In the genomic region with DNA sequence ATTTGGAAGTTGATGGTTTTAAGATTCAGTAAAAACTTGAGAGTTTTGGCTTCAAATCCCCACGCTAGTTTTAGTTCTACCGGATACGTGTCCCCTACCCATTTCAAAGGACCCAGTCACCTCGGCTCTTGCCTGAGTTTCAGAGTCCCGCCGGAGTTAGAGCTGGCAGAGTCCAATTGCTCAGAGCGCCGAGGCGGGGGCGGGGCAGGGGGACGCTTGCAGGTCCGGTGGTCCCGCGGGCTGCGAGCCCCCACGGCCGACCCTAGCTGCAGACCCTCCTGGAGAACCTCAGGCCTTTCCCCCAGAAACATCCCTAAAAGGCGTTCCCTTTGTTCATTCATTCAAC, we compare ENCODE assay signal across 8 cellular contexts. TPM values are rescaled to one million over a fixed set of nuclear protein-coding genes. Genes with fewer than 3 reads are reported as not detected.
DNase-seq lines count a peak whose midpoint lies in the region; ATAC-seq and TF ChIP-seq lines count a peak whose summit lies in the region.

No MANE protein-coding gene starts in this region.

- in situ Hi-C loops in HAP-1 (cut with MboI; ENCODE audit: low sequenced_read_pairs), result loop anchor here (5.0 kb wide), 1 partner anchor 100 kb away; no protein-coding TSS in a partner anchor

- ATAC-seq in natural killer cell, result peak; percentile 10 to 31 (median 20)
- ATAC-seq in HG03159 (IDR thresholded peaks at IDR 0.05; ENCODE audit: unreplicated experiment), result no peak

- H3F3A ChIP-seq in DOHH2 (ENCODE audit: control insufficient read depth, insufficient read depth), result peaks cover 3% of the 10 kb centered on the region; the same call in 1 of the 2 replicates

- peaks cover 5% of the 10 kb centered on the region for H3K36me3 ChIP-seq in DOHH2 (ENCODE audit: control insufficient read depth, low read length)
- peaks cover 4% of the 10 kb centered on the region; the same call in 1 of the 2 replicates for H3K36me3 ChIP-seq in HAP-1 (replicated peaks)

- intact Hi-C loops in natural killer cell (cut with micrococcal nuclease), result loop anchor here (1.0 to 5.0 kb wide), 4 partner anchors 55 to 120 kb away; a partner anchor contains a TSS

- no peak for TF ChIP-seq CTCF in DOHH2 (IDR thresholded peaks at IDR 0.05; ENCODE audit: low read depth, low read length, poor library complexity, severe bottlenecking)
- no peak for TF ChIP-seq CTCF in epithelial cell of proximal tubule (conservative IDR thresholded peaks at IDR 0.05; ENCODE audit: low read depth, low read length)
- no peak for TF ChIP-seq CTCF in natural killer cell (IDR thresholded peaks at IDR 0.05)

- H3K79me2 ChIP-seq in DOHH2 (ENCODE audit: control insufficient read depth, low read length), result peaks cover 32% of the 10 kb centered on the region

- H3K4me1 ChIP-seq in DOHH2 (ENCODE audit: control insufficient read depth, low read length), result peaks cover 28% of the 10 kb centered on the region
- H3K4me1 ChIP-seq in HAP-1, result peaks cover 13% of the 10 kb centered on the region

- H3K27ac Mint-ChIP-seq in natural killer cell, result peak overlapping the region; percentile 91 to 94

- H3K27ac ChIP-seq in DOHH2 (ENCODE audit: low read depth, low read length) (peak overlapping the region; percentile 75), substantia nigra (ENCODE audit: low read depth, low read length, poor library complexity, severe bottlenecking) (peak overlapping the region; percentile 97)

- H3K9me3 ChIP-seq in DOHH2 (ENCODE audit: control insufficient read depth, insufficient read depth, low read length) (no peaks in the 10 kb centered on the region), HAP-1 (no peaks in the 10 kb centered on the region)

- H3K4me3 ChIP-seq in DOHH2 (ENCODE audit: low read length) (peak overlapping the region; percentile 98), HAP-1 (peak overlapping the region; percentile 53), epithelial cell of proximal tubule (ENCODE audit: low read depth, low read length) (peak overlapping the region; percentile 63)

- peaks cover 28 to 37% of the 10 kb centered on the region in 2 donors for H3K4me1 Mint-ChIP-seq in natural killer cell

- H3K4me2 ChIP-seq in DOHH2 (ENCODE audit: low read length), result peak overlapping the region; percentile 94

- no peaks in the 10 kb centered on the region for H4K20me1 ChIP-seq in DOHH2 (ENCODE audit: control insufficient read depth, insufficient read depth, low read depth, low read length)

- H3K27me3 Mint-ChIP-seq in natural killer cell (ENCODE audit: low read depth in 2 of 2), result no peaks in the 10 kb centered on the region

- H3K27me3 ChIP-seq in DOHH2 (ENCODE audit: control insufficient read depth, low read length) (no peaks in the 10 kb centered on the region), HAP-1 (ENCODE audit: low read depth) (no peaks in the 10 kb centered on the region)

- peak overlapping the region; percentile 97 for H3K4me3 Mint-ChIP-seq in natural killer cell

- H3K36me3 Mint-ChIP-seq in natural killer cell, result no peaks in the 10 kb centered on the region

- no peaks in the 10 kb centered on the region for H3K9me3 Mint-ChIP-seq in natural killer cell

- DNase-seq in HAP-1 (ENCODE audit: low spot score in 2 of 2) (peak in 1 of 2 experiments; percentile 80), NCI-H1417 treated with DMSO at 0.1 percent for 48 hours (lab: John Stamatoyannopoulos, UW) (peak; percentile 38), epithelial cell of proximal tubule (ENCODE audit: low read depth) (no peak), natural killer cell (no peak), substantia nigra (lab: John Stamatoyannopoulos, UW) (peak in 38 of 49 donors; percentile 9 to 81 (median 52))
- DNase-seq in activated CD8-positive, alpha-beta memory T cell treated with anti-CD3 and anti-CD28 coated beads for 24 hours, result peak; percentile 83

- H3K9me2 ChIP-seq in DOHH2 (replicated peaks; ENCODE audit: control insufficient read depth, low read length), result no peaks in the 10 kb centered on the region

RNA-seq across cellular contexts. Expression of a gene that starts 0.8 kb away (rescaled TPM):
- total RNA-seq in epithelial cell of proximal tubule (12.5 and 26.9 TPM in 2 replicates), natural killer cell (10 to 100 TPM; 28.8 to 41.1 (median 33.0) TPM)

RNA-seq across cellular contexts. Expression of a gene that starts 56.3 kb away (rescaled TPM):
- 7.2 and 7.6 TPM in 2 replicates for total RNA-seq in epithelial cell of proximal tubule
- 10 to 100 TPM; 10.6 to 19.6 (median 12.3) TPM for total RNA-seq in natural killer cell

Comparison
In these comparisons a context has a peak if more than half of its experiments do, and no peak if none do; other contexts are left out.
1. DNase-seq: peak in NCI-H1417 treated with DMSO at 0.1 percent for 48 hours (single experiment), activated CD8-positive, alpha-beta memory T cell treated with anti-CD3 and anti-CD28 coated beads for 24 hours (single experiment) and substantia nigra (38 of 49); none in epithelial cell of proximal tubule (single experiment) and natural killer cell (single experiment).
2. Peak in every context shown above with its lines, with median percentiles within 50 percentile points of each other: H3K4me3 ChIP-seq.